8 cellular contexts compared by ENCODE assay signal in genomic region chr5:60944904-60945759, GRCh38. TPM values are rescaled to one million over a fixed set of nuclear protein-coding genes. Genes with fewer than 3 reads are reported as not detected.
DNase-seq lines count a peak whose midpoint lies in the region; ATAC-seq, FAIRE-seq and TF ChIP-seq lines count a peak whose summit lies in the region.

Gene ERCC8 (minus strand): TSS chr5:60945070. CDS start chr5:60945008, 62 bp downstream.
Gene NDUFAF2 (plus strand): TSS chr5:60945205. CDS start chr5:60945256, 51 bp downstream.

- H3K27ac ChIP-seq in DOHH2 (ENCODE audit: low read depth, low read length), result no peak within 1 kb of the TSS
- H3K27ac ChIP-seq in GM23248, result peak within 1 kb of the TSS; percentile 88
- peak within 1 kb of the TSS; percentile 39; the same call in 1 of the 2 replicates for H3K27ac ChIP-seq in Karpas-422 (ENCODE audit: low read length)
- H3K27ac ChIP-seq in naive thymus-derived CD4-positive, alpha-beta T cell (ENCODE audit: low read depth, low read length), result peak within 1 kb of the TSS; percentile 69

- H3K9me3 Mint-ChIP-seq in naive thymus-derived CD4-positive, alpha-beta T cell, result no peaks in the 10 kb centered on the region
- H3K9me3 Mint-ChIP-seq in stimulated activated memory B cell treated with anti-CD40 and anti-IgM and Interleukin-4, amounts not matched to agents 10 μg/mL and 1 μg/mL and 100 μg/mL, for 72 hours, result peaks cover 3% of the 10 kb centered on the region

- peak within 1 kb of the TSS; percentile 97 for H3K4me2 ChIP-seq in DOHH2 (ENCODE audit: low read length)
- H3K4me2 ChIP-seq in GM23248 (ENCODE audit: unreplicated experiment), result peak within 1 kb of the TSS; percentile 94
- H3K4me2 ChIP-seq in Karpas-422 (ENCODE audit: low read depth, low read length, poor library complexity, severe bottlenecking), result peak within 1 kb of the TSS; percentile 93

- H3K9me2 ChIP-seq in DOHH2 (replicated peaks; ENCODE audit: control insufficient read depth, low read length) (no peaks in the 10 kb centered on the region), GM23248 (ENCODE audit: insufficient read depth) (no peaks in the 10 kb centered on the region), Karpas-422 (replicated peaks; ENCODE audit: insufficient read depth, low read length) (no peaks in the 10 kb centered on the region)

- WGBS in GM23248 (ENCODE audit: low coverage in 1 of 2, low lambda C conversion rate in 2 of 2, missing lambda C conversion rate in 2 of 2), 2 experiments, result 1 to 2% methylated on average over 61 of the region's 61 CpGs

- no peak within 1 kb of the TSS for H3K4me3 Mint-ChIP-seq in naive thymus-derived CD4-positive, alpha-beta T cell
- H3K4me3 Mint-ChIP-seq in stimulated activated memory B cell treated with anti-CD40 and anti-IgM and Interleukin-4, amounts not matched to agents 10 μg/mL and 1 μg/mL and 100 μg/mL, for 72 hours, result no peak within 1 kb of the TSS

- H3K9me3 ChIP-seq in DOHH2 (ENCODE audit: control insufficient read depth, insufficient read depth, low read length) (no peaks in the 10 kb centered on the region), GM23248 (ENCODE audit: low read depth) (no peaks in the 10 kb centered on the region), Karpas-422 (ENCODE audit: low read length) (no peaks in the 10 kb centered on the region; the same call in 1 of the 2 replicates)
- no peaks in the 10 kb centered on the region for H3K9me3 ChIP-seq in naive thymus-derived CD4-positive, alpha-beta T cell (ENCODE audit: control insufficient read depth in 2 of 3, low read length in 3 of 3)

- in situ Hi-C loops in GM23248 (cut with MboI), result no loop called here

- H3F3A ChIP-seq in DOHH2 (ENCODE audit: control insufficient read depth, insufficient read depth) (0 out of 2 replicates have a peak, but pooled peaks cover 2% of the 10 kb centered on the region), GM23248 (ENCODE audit: insufficient read depth) (peaks cover 13% of the 10 kb centered on the region)

- H3K9ac ChIP-seq in GM23248 (peak within 1 kb of the TSS; percentile 90), Karpas-422 (ENCODE audit: low read length) (peak within 1 kb of the TSS; percentile 90)

- H3K36me3 ChIP-seq in DOHH2 (ENCODE audit: control insufficient read depth, low read length) (peaks cover 8% of the 10 kb centered on the region; the same call in 1 of the 2 replicates), GM23248 (ENCODE audit: low read depth) (no peaks in the 10 kb centered on the region), Karpas-422 (ENCODE audit: insufficient read depth, low read length) (peaks cover 12% of the 10 kb centered on the region)
- H3K36me3 ChIP-seq in naive thymus-derived CD4-positive, alpha-beta T cell (ENCODE audit: control insufficient read depth in 2 of 3, insufficient read depth in 3 of 3, low read length in 3 of 3), result peaks cover 0 to 6% (median 0%) of the 10 kb centered on the region in 3 experiments

- peak within 1 kb of the TSS in 2 of 9 donors; percentile 87 to 91 for H3K27ac Mint-ChIP-seq in naive thymus-derived CD4-positive, alpha-beta T cell
- H3K27ac Mint-ChIP-seq in stimulated activated memory B cell treated with anti-CD40 and anti-IgM and Interleukin-4, amounts not matched to agents 10 μg/mL and 1 μg/mL and 100 μg/mL, for 72 hours, result no peak within 1 kb of the TSS

- intact Hi-C loops in naive thymus-derived CD4-positive, alpha-beta T cell (cut with micrococcal nuclease), result loop anchor here (1.0 to 10.0 kb wide), 13 partner anchors 15 to 1460 kb away; partner anchors contain the start of genes DEPDC1B (in 2 of the 2), SMIM15 (in 2 of the 2), DIMT1 (in 1 of the 2) and ELOVL7 (in 1 of the 2)

- POLR2A ChIA-PET in naive thymus-derived CD4-positive, alpha-beta T cell (lab: Charles Lee), result interaction anchor here (0.6 to 1.8 kb wide), 4 partner anchors 15 to 1364 kb away, joined by 3 to 9 read pairs (median 3); partner anchors contain the start of gene ZSWIM6

- CTCF ChIA-PET in naive thymus-derived CD4-positive, alpha-beta T cell (lab: Charles Lee), result interaction anchor here (0.6 to 0.8 kb wide), 4 partner anchors 9 to 1633 kb away, joined by 3 to 4 read pairs (median 4); partner anchors contain the start of gene LRRC70

- H3K4me1 ChIP-seq in DOHH2 (ENCODE audit: control insufficient read depth, low read length), result peaks cover 37% of the 10 kb centered on the region
- H3K4me1 ChIP-seq in GM23248 (ENCODE audit: insufficient read depth), result peaks cover 20% of the 10 kb centered on the region
- H3K4me1 ChIP-seq in Karpas-422 (ENCODE audit: low read length), result peaks cover 29% of the 10 kb centered on the region
- peaks cover 0 to 6% of the 10 kb centered on the region in 2 donors for H3K4me1 ChIP-seq in naive thymus-derived CD4-positive, alpha-beta T cell (ENCODE audit: control insufficient read depth in 2 of 2, insufficient read depth in 2 of 2, low read length in 2 of 2)

- H3K27me3 ChIP-seq in DOHH2 (ENCODE audit: control insufficient read depth, low read length) (no peaks in the 10 kb centered on the region), GM23248 (replicated peaks; ENCODE audit: insufficient read depth) (no peaks in the 10 kb centered on the region), Karpas-422 (ENCODE audit: low read length) (no peaks in the 10 kb centered on the region)
- H3K27me3 ChIP-seq in naive thymus-derived CD4-positive, alpha-beta T cell (ENCODE audit: control insufficient read depth in 2 of 2, insufficient read depth in 2 of 2, low read length in 2 of 2), result no peaks in the 10 kb centered on the region

- H3K79me2 ChIP-seq in DOHH2 (ENCODE audit: control insufficient read depth, low read length), result peaks cover 89% of the 10 kb centered on the region
- peaks cover 85% of the 10 kb centered on the region for H3K79me2 ChIP-seq in GM23248 (ENCODE audit: insufficient read depth)
- H3K79me2 ChIP-seq in Karpas-422 (ENCODE audit: low read length), result peaks cover 96% of the 10 kb centered on the region

- H3K4me3 ChIP-seq in DOHH2 (ENCODE audit: low read length), result peak within 1 kb of the TSS; percentile 97
- H3K4me3 ChIP-seq in GM23248, result peak within 1 kb of the TSS; percentile 89
- peak within 1 kb of the TSS; percentile 85 for H3K4me3 ChIP-seq in Karpas-422 (ENCODE audit: low read length)
- peak within 1 kb of the TSS; percentile 95 for H3K4me3 ChIP-seq in fibroblast of mammary gland (ENCODE audit: control insufficient read depth, low read depth, low read length)
- peak within 1 kb of the TSS; percentile 86 for H3K4me3 ChIP-seq in naive thymus-derived CD4-positive, alpha-beta T cell (ENCODE audit: low read length)

- H2AFZ ChIP-seq in GM23248, result peak within 1 kb of the TSS; percentile 85
- peak within 1 kb of the TSS; percentile 82 for H2AFZ ChIP-seq in Karpas-422 (ENCODE audit: low read length)

- peak; percentile 50 for FAIRE-seq in RCC 7860 (lab: Jason Lieb, UNC)

- ATAC-seq in naive thymus-derived CD4-positive, alpha-beta T cell, result peak; percentile 99
- ATAC-seq in stimulated activated memory B cell treated with anti-CD40 and anti-IgM and Interleukin-4, amounts not matched to agents 10 μg/mL and 1 μg/mL and 100 μg/mL, for 72 hours, result peak; percentile 100

- H4K20me1 ChIP-seq in DOHH2 (ENCODE audit: control insufficient read depth, insufficient read depth, low read depth, low read length) (no peaks in the 10 kb centered on the region), GM23248 (ENCODE audit: insufficient read depth) (no peaks in the 10 kb centered on the region; the same call in 1 of the 2 replicates), Karpas-422 (ENCODE audit: insufficient read depth, low read depth, low read length) (no peaks in the 10 kb centered on the region)

- DNase-seq in GM23248 (peak; percentile 97), Karpas-422 (peak; percentile 96), RCC 7860 (ENCODE audit: low spot score) (peak; percentile 75), activated T-helper 1 cell treated with Interleukin-2 at 50 U/mL for 16 hours (ENCODE audit: low read depth) (peak; percentile 72), fibroblast of mammary gland (ENCODE audit: low read depth) (peak; percentile 90)
- DNase-seq in naive thymus-derived CD4-positive, alpha-beta T cell, result peak; percentile 72 to 90 (median 87)

- H3K36me3 Mint-ChIP-seq in naive thymus-derived CD4-positive, alpha-beta T cell, result peaks cover 0 to 6% (median 5%) of the 10 kb centered on the region in 5 donors
- peaks cover 6% of the 10 kb centered on the region for H3K36me3 Mint-ChIP-seq in stimulated activated memory B cell treated with anti-CD40 and anti-IgM and Interleukin-4, amounts not matched to agents 10 μg/mL and 1 μg/mL and 100 μg/mL, for 72 hours

- H3K4me1 Mint-ChIP-seq in naive thymus-derived CD4-positive, alpha-beta T cell, result peaks cover 16 to 40% (median 23%) of the 10 kb centered on the region in 7 donors
- peaks cover 16% of the 10 kb centered on the region for H3K4me1 Mint-ChIP-seq in stimulated activated memory B cell treated with anti-CD40 and anti-IgM and Interleukin-4, amounts not matched to agents 10 μg/mL and 1 μg/mL and 100 μg/mL, for 72 hours

- no peaks in the 10 kb centered on the region for H3K27me3 Mint-ChIP-seq in naive thymus-derived CD4-positive, alpha-beta T cell
- H3K27me3 Mint-ChIP-seq in stimulated activated memory B cell treated with anti-CD40 and anti-IgM and Interleukin-4, amounts not matched to agents 10 μg/mL and 1 μg/mL and 100 μg/mL, for 72 hours, result no peaks in the 10 kb centered on the region

- no peak for TF ChIP-seq CTCF in DOHH2 (IDR thresholded peaks at IDR 0.05; ENCODE audit: low read depth, low read length, poor library complexity, severe bottlenecking)
- no peak for TF ChIP-seq CTCF in fibroblast of mammary gland (conservative IDR thresholded peaks at IDR 0.05; ENCODE audit: control insufficient read depth, insufficient read depth, low read depth, low read length)

RNA-seq across cellular contexts. Expression of gene ERCC8, which starts in this region (rescaled TPM):
- total RNA-seq in GM23248 (2014; rRNA removed; shearing (Covaris generic)), result 15.5 and 26.8 TPM in 2 replicates
- 11.2 and 12.7 TPM in 2 replicates for polyA plus RNA-seq in GM23248 (2016; fragmentation: Nextera tagmentation; extraction: Ambion mirVana)
- total RNA-seq in Karpas-422 (2014; rRNA removed; shearing (Covaris generic); ENCODE audit: low replicate concordance), result 13.6 and 23.0 TPM in 2 replicates
- 1 to 10 TPM; 4.9 to 9.0 (median 8.0) TPM for total RNA-seq in naive thymus-derived CD4-positive, alpha-beta T cell
- polyA plus RNA-seq in naive thymus-derived CD4-positive, alpha-beta T cell, result 10 to 100 TPM; 10.6 to 19.6 TPM

RNA-seq across cellular contexts. Expression of gene NDUFAF2, which starts in this region (rescaled TPM):
- total RNA-seq in GM23248 (2014; rRNA removed; shearing (Covaris generic)), result 28.9 and 30.2 TPM in 2 replicates
- 67.0 and 71.5 TPM in 2 replicates for polyA plus RNA-seq in GM23248 (2016; fragmentation: Nextera tagmentation; extraction: Ambion mirVana)
- total RNA-seq in Karpas-422 (2014; rRNA removed; shearing (Covaris generic); ENCODE audit: low replicate concordance), result 46.6 and 65.3 TPM in 2 replicates
- total RNA-seq in naive thymus-derived CD4-positive, alpha-beta T cell, result 10 to 100 TPM in 4 of 5 experiments, 1 to 10 TPM in 1; 7.0 to 19.4 (median 11.3) TPM
- polyA plus RNA-seq in naive thymus-derived CD4-positive, alpha-beta T cell, result 10 to 100 TPM; 18.3 to 34.7 TPM
